Comparison of ENCODE assay signal across 8 cellular contexts in the genomic region with DNA sequence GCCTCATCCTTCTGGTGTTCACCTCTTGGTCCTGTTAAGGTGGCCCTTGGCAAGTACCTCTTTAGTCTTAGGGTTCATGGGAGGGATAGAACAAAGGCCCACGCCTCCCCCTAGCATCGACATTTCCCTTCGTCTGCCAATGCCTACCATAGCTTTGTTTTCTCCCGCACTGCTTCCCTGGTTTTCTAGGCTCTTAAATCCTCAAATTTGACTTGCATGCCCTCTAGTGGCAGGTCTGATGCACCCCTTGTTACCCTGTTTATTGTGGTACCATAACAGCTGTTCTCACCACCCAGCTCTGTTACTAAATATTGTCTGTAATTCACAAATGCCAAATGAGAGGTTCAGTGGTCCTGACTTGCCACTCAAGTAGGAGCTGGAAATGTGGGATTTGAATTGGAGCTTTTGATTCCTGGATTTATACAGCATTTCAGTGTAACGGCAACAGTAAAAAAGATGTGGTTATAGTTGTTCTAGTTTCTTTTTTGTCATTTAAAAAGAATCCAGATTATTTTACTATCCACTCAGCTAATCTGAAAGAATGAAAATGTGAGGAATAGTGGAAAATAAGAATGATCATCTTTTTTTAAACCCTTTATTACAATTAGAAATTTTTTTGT.
DNase-seq lines count a peak whose midpoint lies in the region; ATAC-seq and TF ChIP-seq lines count a peak whose summit lies in the region.

No MANE protein-coding gene starts in this region.

- DNase-seq in AG10803 (ENCODE audit: low read depth) (peak; percentile 61), NCI-H1105 treated with DMSO at 0.1 percent for 48 hours (lab: John Stamatoyannopoulos, UW) (peak; percentile 74), SK-N-MC (ENCODE audit: low read depth, low spot score) (peak; percentile 34), amygdala (lab: John Stamatoyannopoulos, UW) (peak in 41 of 56 donors; percentile 1 to 82 (median 17)), right cardiac atrium (peak in 2 of 3 donors; percentile 36 to 60), gastrocnemius medialis (peak; percentile 29 to 37)

- no peaks in the 10 kb centered on the region for H3K27me3 ChIP-seq in right cardiac atrium (ENCODE audit: control insufficient read depth, insufficient read depth)
- H3K27me3 ChIP-seq in gastrocnemius medialis: no peaks in the 10 kb centered on the region

- TF ChIP-seq CTCF in AG10803 (conservative IDR thresholded peaks at IDR 0.05; ENCODE audit: low read length) (peak; percentile 78), gastrocnemius medialis (IDR thresholded peaks at IDR 0.05 in 4 of 5, conservative IDR thresholded peaks at IDR 0.05 in 1 of 5) (peak; percentile 40 to 78 (median 64))

- intact Hi-C loops in right cardiac atrium (cut with DNase I) (loop anchor here in 1 of 4 donors (10.0 kb wide), 2 partner anchors 152 to 222 kb away; no protein-coding TSS in a partner anchor), gastrocnemius medialis (cut with DNase I; ENCODE audit: low total_unique reads) (loop anchor here (1.0 to 5.0 kb wide), 3 partner anchors 39 to 219 kb away; no protein-coding TSS in a partner anchor)

- H3K9ac ChIP-seq in SK-N-MC (ENCODE audit: insufficient read length): no peak overlapping the region

- peak; percentile 64 for ATAC-seq in GM19043 (IDR thresholded peaks at IDR 0.05; ENCODE audit: low read depth, unreplicated experiment)
- peak; percentile 55 to 69 for ATAC-seq in right cardiac atrium
- peak; percentile 83 to 91 for ATAC-seq in gastrocnemius medialis
- no peak for ATAC-seq in GM19452 (IDR thresholded peaks at IDR 0.05; ENCODE audit: unreplicated experiment)

- 31% methylated on average over 5 of the region's 5 CpGs for WGBS in right cardiac atrium

- H3K4me1 ChIP-seq in right cardiac atrium (ENCODE audit: control insufficient read depth, insufficient read depth, low read length) (no peaks in the 10 kb centered on the region), gastrocnemius medialis (no peaks in the 10 kb centered on the region)

- H3K27ac ChIP-seq in SK-N-MC (no peak overlapping the region), right cardiac atrium (ENCODE audit: low read length) (no peak overlapping the region), gastrocnemius medialis (no peak overlapping the region)

- no peak for TF ChIP-seq POLR2A in gastrocnemius medialis (IDR thresholded peaks at IDR 0.05)

- H3K36me3 ChIP-seq in SK-N-MC (ENCODE audit: insufficient read depth, low read length) (no peaks in the 10 kb centered on the region), gastrocnemius medialis (no peaks in the 10 kb centered on the region)

- in situ Hi-C loops in gastrocnemius medialis (cut with MboI; ENCODE audit: low sequenced_read_pairs in 4 of 4): loop anchor here in 3 of 4 donors (10.0 to 25.0 kb wide), 2 partner anchors 159 to 162 kb away; no protein-coding TSS in a partner anchor

- no peaks in the 10 kb centered on the region for H3K9me3 ChIP-seq in SK-N-MC (ENCODE audit: low read depth, low read length)
- no peaks in the 10 kb centered on the region for H3K9me3 ChIP-seq in right cardiac atrium (ENCODE audit: control insufficient read depth, low read length)
- no peaks in the 10 kb centered on the region for H3K9me3 ChIP-seq in gastrocnemius medialis

- no peak overlapping the region for H3K4me3 ChIP-seq in AG10803 (ENCODE audit: low read length)
- H3K4me3 ChIP-seq in SK-N-MC: no peak overlapping the region
- H3K4me3 ChIP-seq in right cardiac atrium (ENCODE audit: low read length): no peak overlapping the region
- H3K4me3 ChIP-seq in gastrocnemius medialis: no peak overlapping the region

Comparison
In these comparisons a context has a peak if more than half of its experiments do, and no peak if none do; other contexts are left out.
1. DNase-seq: peak in every context shown above with its lines; median percentile 74 in NCI-H1105 treated with DMSO at 0.1 percent for 48 hours; 61 in AG10803; 48 in right cardiac atrium; 34 in SK-N-MC; 33 in gastrocnemius medialis; 17 in amygdala.